Comparison of ENCODE assay signal across 20 cellular contexts in the genomic region with DNA sequence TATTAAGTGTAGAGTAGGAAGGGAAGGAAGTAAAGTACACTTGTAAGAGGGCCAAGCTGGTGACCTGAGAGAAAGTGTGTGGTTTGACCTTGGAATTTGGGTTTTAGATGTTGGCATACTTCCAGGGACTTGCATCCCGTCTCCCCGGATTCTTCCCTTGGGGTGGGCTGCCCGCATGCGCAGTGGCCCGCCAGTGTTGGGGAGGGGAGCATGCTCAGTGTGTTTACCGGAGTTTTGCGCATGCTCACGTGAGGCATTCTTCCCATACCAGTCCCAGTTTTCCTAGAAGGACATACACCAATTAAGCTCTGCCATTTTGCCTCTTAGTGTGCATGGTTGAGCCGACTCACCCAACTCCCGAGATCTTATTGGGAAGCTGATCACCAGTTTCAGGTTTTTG. TPM values are rescaled to one million over a fixed set of nuclear protein-coding genes. Genes with fewer than 3 reads are reported as not detected.
DNase-seq lines count a peak whose midpoint lies in the region; ATAC-seq, FAIRE-seq and TF ChIP-seq lines count a peak whose summit lies in the region.
"Had no signal": no experiment of that assay in that cellular context is flagged by ENCODE, and none has a peak within 500 bp of the region (broad histone marks: within the 10 kb centered on the region; RNA-seq: fewer than 3 reads in every experiment).

No MANE protein-coding gene starts in this region.

- no peaks in the 10 kb centered on the region for H3K9me3 Mint-ChIP-seq in CD4-positive, CD25-positive, alpha-beta regulatory T cell
- no peaks in the 10 kb centered on the region for H3K9me3 Mint-ChIP-seq in nephron progenitor cell
- H3K9me3 Mint-ChIP-seq in stimulated activated memory B cell treated with anti-CD40 and anti-IgM and Interleukin-4, amounts not matched to agents 10 μg/mL and 1 μg/mL and 100 μg/mL, for 72 hours = no peaks in the 10 kb centered on the region
- H3K9me3 Mint-ChIP-seq: CD8-positive, alpha-beta memory T cell had no signal

- no peak for ATAC-seq in CD4-positive, CD25-positive, alpha-beta regulatory T cell (ENCODE audit: low read depth in 2 of 2)
- ATAC-seq in GM18909 (IDR thresholded peaks at IDR 0.05; ENCODE audit: poor library complexity, unreplicated experiment) = no peak
- ATAC-seq in stimulated activated memory B cell treated with anti-CD40 and anti-IgM and Interleukin-4, amounts not matched to agents 10 μg/mL and 1 μg/mL and 100 μg/mL, for 72 hours = no peak
- ATAC-seq: GM12878 had no signal

- no peak for DNase-seq in CD4-positive, CD25-positive, alpha-beta regulatory T cell
- DNase-seq in bronchial epithelial cell (ENCODE audit: low read depth) = no peak
- no peak for DNase-seq in nephron progenitor cell
- no peak for DNase-seq in cortex of kidney (lab: John Stamatoyannopoulos, UW)
- no peak for DNase-seq in central memory CD4-positive, alpha-beta T cell
- DNase-seq: 8988T; CD8-positive, alpha-beta memory T cell; COR-L47; DMS 273 treated with DMSO at 0.1 percent for 48 hours; DMS53; DND-41; EL; GOT3; H7; IMR-90 had no signal

- H3K9me3 ChIP-seq in CD4-positive, CD25-positive, alpha-beta regulatory T cell (ENCODE audit: control insufficient read depth in 2 of 2, low read length in 2 of 2) = no peaks in the 10 kb centered on the region
- H3K9me3 ChIP-seq: BLaER1 had no signal

- peaks cover 23% of the 10 kb centered on the region for H3K36me3 ChIP-seq in CD4-positive, CD25-positive, alpha-beta regulatory T cell (ENCODE audit: control insufficient read depth, insufficient read depth, low read length)
- peaks cover 10% of the 10 kb centered on the region for H3K36me3 ChIP-seq in bronchial epithelial cell (ENCODE audit: control insufficient read depth, insufficient read depth, low read length)

- no peak overlapping the region for H3K4me3 ChIP-seq in CD4-positive, CD25-positive, alpha-beta regulatory T cell (ENCODE audit: low read depth, low read length)
- H3K4me3 ChIP-seq in bronchial epithelial cell (ENCODE audit: low read depth, low read length) = no peak overlapping the region
- H3K4me3 ChIP-seq: BLaER1, GM12878 had no signal

- peaks cover 36% of the 10 kb centered on the region for H3K36me3 Mint-ChIP-seq in CD4-positive, CD25-positive, alpha-beta regulatory T cell
- H3K36me3 Mint-ChIP-seq in nephron progenitor cell (ENCODE audit: low read depth) = peaks cover 61% of the 10 kb centered on the region
- peaks cover 54% of the 10 kb centered on the region for H3K36me3 Mint-ChIP-seq in stimulated activated memory B cell treated with anti-CD40 and anti-IgM and Interleukin-4, amounts not matched to agents 10 μg/mL and 1 μg/mL and 100 μg/mL, for 72 hours

- no peak overlapping the region for H3K4me3 Mint-ChIP-seq in CD4-positive, CD25-positive, alpha-beta regulatory T cell
- no peak overlapping the region for H3K4me3 Mint-ChIP-seq in nephron progenitor cell
- no peak overlapping the region for H3K4me3 Mint-ChIP-seq in stimulated activated memory B cell treated with anti-CD40 and anti-IgM and Interleukin-4, amounts not matched to agents 10 μg/mL and 1 μg/mL and 100 μg/mL, for 72 hours

- H3K4me1 ChIP-seq in CD4-positive, CD25-positive, alpha-beta regulatory T cell (ENCODE audit: control insufficient read depth, insufficient read depth, low read length, poor library complexity, severe bottlenecking) = no peaks in the 10 kb centered on the region
- H3K4me1 ChIP-seq: BLaER1 had no signal

- H3K27ac Mint-ChIP-seq in CD4-positive, CD25-positive, alpha-beta regulatory T cell = peak overlapping the region in 2 of 3 donors; percentile 54 to 62
- peak overlapping the region; percentile 26 for H3K27ac Mint-ChIP-seq in nephron progenitor cell
- H3K27ac Mint-ChIP-seq in stimulated activated memory B cell treated with anti-CD40 and anti-IgM and Interleukin-4, amounts not matched to agents 10 μg/mL and 1 μg/mL and 100 μg/mL, for 72 hours = no peak overlapping the region

- H3K4me1 Mint-ChIP-seq in CD4-positive, CD25-positive, alpha-beta regulatory T cell = peaks cover 0 to 16% (median 11%) of the 10 kb centered on the region in 4 donors
- no peaks in the 10 kb centered on the region for H3K4me1 Mint-ChIP-seq in nephron progenitor cell
- H3K4me1 Mint-ChIP-seq in stimulated activated memory B cell treated with anti-CD40 and anti-IgM and Interleukin-4, amounts not matched to agents 10 μg/mL and 1 μg/mL and 100 μg/mL, for 72 hours = peaks cover 5% of the 10 kb centered on the region

- TF ChIP-seq CTCF in bronchial epithelial cell (IDR thresholded peaks at IDR 0.05; ENCODE audit: insufficient read depth, low read length, severe bottlenecking) (no peak), nephron progenitor cell (IDR thresholded peaks at IDR 0.05) (no peak)

- no peak overlapping the region for H3K27ac ChIP-seq in CD4-positive, CD25-positive, alpha-beta regulatory T cell (ENCODE audit: insufficient read depth, low read length, poor library complexity, severe bottlenecking)
- H3K27ac ChIP-seq: BLaER1 had no signal

- peak; percentile 72 for FAIRE-seq in bronchial epithelial cell (lab: Jason Lieb, UNC)
- FAIRE-seq: GM12878, HTR-8/SVneo had no signal

- H3K27me3 ChIP-seq in CD4-positive, CD25-positive, alpha-beta regulatory T cell (ENCODE audit: control insufficient read depth, insufficient read depth, low read length) = no peaks in the 10 kb centered on the region
- H3K27me3 ChIP-seq in bronchial epithelial cell (ENCODE audit: control insufficient read depth, insufficient read depth, low read length) = no peaks in the 10 kb centered on the region
- H3K27me3 ChIP-seq: BLaER1 had no signal

- no peaks in the 10 kb centered on the region for H3K27me3 Mint-ChIP-seq in CD4-positive, CD25-positive, alpha-beta regulatory T cell
- H3K27me3 Mint-ChIP-seq in nephron progenitor cell (ENCODE audit: low read depth, poor library complexity) = peaks cover 3% of the 10 kb centered on the region
- H3K27me3 Mint-ChIP-seq in stimulated activated memory B cell treated with anti-CD40 and anti-IgM and Interleukin-4, amounts not matched to agents 10 μg/mL and 1 μg/mL and 100 μg/mL, for 72 hours = no peaks in the 10 kb centered on the region
- H3K27me3 Mint-ChIP-seq: CD8-positive, alpha-beta memory T cell had no signal

RNA-seq across cellular contexts. Expression of a gene that starts 9.4 kb away (rescaled TPM):
- 8.4 TPM for total RNA-seq in CD4-positive, CD25-positive, alpha-beta regulatory T cell
- 1 to 10 TPM; 3.8 to 5.1 (median 4.5) TPM for polyA plus RNA-seq in CD4-positive, CD25-positive, alpha-beta regulatory T cell
- 6.1 and 6.3 TPM in 2 replicates for total RNA-seq in bronchial epithelial cell
